12 cellular contexts compared by ENCODE assay signal in genomic region chr3:184491011-184491576, GRCh38.
A peak's percentile ranks its signal among the peaks of the same experiment; 100 is the strongest.
DNase-seq lines count a peak whose midpoint lies in the region; ATAC-seq and TF ChIP-seq lines count a peak whose summit lies in the region.
"Had no signal": no experiment of that assay in that cellular context is flagged by ENCODE, and none has a peak within 500 bp of the region (broad histone marks: within the 10 kb centered on the region; RNA-seq: fewer than 3 reads in every experiment).

No MANE protein-coding gene starts in this region.

- peak; percentile 57 for DNase-seq in NCI-H345 (lab: John Stamatoyannopoulos, UW)
- no peak for DNase-seq in NCI-H345 treated with DMSO at 0.1 percent for 48 hours (lab: John Stamatoyannopoulos, UW; ENCODE audit: unreplicated experiment)
- no peak for DNase-seq in SK-N-MC (ENCODE audit: low read depth, low spot score)
- no peak for DNase-seq in left colon
- DNase-seq in substantia nigra (lab: John Stamatoyannopoulos, UW), result no peak
- DNase-seq in hepatic stellate cell (ENCODE audit: low spot score), result no peak
- no peak for DNase-seq in breast epithelium (ENCODE audit: low spot score in 2 of 2)
- DNase-seq: activated naive CD4-positive, alpha-beta T cell treated with anti-CD3 and anti-CD28 coated beads for 36 hours; CD8-positive, alpha-beta memory T cell; NCI-H2081 treated with DMSO at 0.1 percent for 48 hours; right cardiac atrium had no signal

- H3K36me3 ChIP-seq in SK-N-MC (ENCODE audit: insufficient read depth, low read length), result no peaks in the 10 kb centered on the region
- H3K36me3 ChIP-seq in breast epithelium, result no peaks in the 10 kb centered on the region

- ATAC-seq in left colon, result peak; percentile 11
- peak; percentile 24 for ATAC-seq in stimulated activated memory B cell treated with anti-CD40 and anti-IgM and Interleukin-4, amounts not matched to agents 10 μg/mL and 1 μg/mL and 100 μg/mL, for 72 hours

- no peaks in the 10 kb centered on the region for H3K36me3 Mint-ChIP-seq in stimulated activated memory B cell treated with anti-CD40 and anti-IgM and Interleukin-4, amounts not matched to agents 10 μg/mL and 1 μg/mL and 100 μg/mL, for 72 hours
- H3K36me3 Mint-ChIP-seq: CD8-positive, alpha-beta memory T cell had no signal

- H3K9ac ChIP-seq in SK-N-MC (ENCODE audit: insufficient read length), result no peak overlapping the region

- H3K9me3 ChIP-seq in SK-N-MC (ENCODE audit: low read depth, low read length) (no peaks in the 10 kb centered on the region), breast epithelium (no peaks in the 10 kb centered on the region)

- H3K27ac Mint-ChIP-seq in stimulated activated memory B cell treated with anti-CD40 and anti-IgM and Interleukin-4, amounts not matched to agents 10 μg/mL and 1 μg/mL and 100 μg/mL, for 72 hours, result no peak overlapping the region
- H3K27ac Mint-ChIP-seq: activated naive CD4-positive, alpha-beta T cell treated with anti-CD3 and anti-CD28 coated beads for 36 hours; CD8-positive, alpha-beta memory T cell had no signal

- peaks cover 0 to 28% of the 10 kb centered on the region in 2 donors for H3K27me3 ChIP-seq in breast epithelium

- H3K9me3 Mint-ChIP-seq in stimulated activated memory B cell treated with anti-CD40 and anti-IgM and Interleukin-4, amounts not matched to agents 10 μg/mL and 1 μg/mL and 100 μg/mL, for 72 hours, result no peaks in the 10 kb centered on the region
- H3K9me3 Mint-ChIP-seq: activated naive CD4-positive, alpha-beta T cell treated with anti-CD3 and anti-CD28 coated beads for 36 hours; CD8-positive, alpha-beta memory T cell had no signal

- TF ChIP-seq POLR2A in breast epithelium (IDR thresholded peaks at IDR 0.05), result no peak

- peaks cover 7% of the 10 kb centered on the region for H3K4me1 Mint-ChIP-seq in stimulated activated memory B cell treated with anti-CD40 and anti-IgM and Interleukin-4, amounts not matched to agents 10 μg/mL and 1 μg/mL and 100 μg/mL, for 72 hours

- no peaks in the 10 kb centered on the region for H3K4me1 ChIP-seq in breast epithelium

- TF ChIP-seq CTCF in breast epithelium (IDR thresholded peaks at IDR 0.05), result no peak

- H3K27ac ChIP-seq in SK-N-MC (peak overlapping the region; percentile 68), substantia nigra (ENCODE audit: low read depth, low read length, poor library complexity, severe bottlenecking) (no peak overlapping the region), breast epithelium (no peak overlapping the region)

- H3K4me3 ChIP-seq in SK-N-MC (peak overlapping the region; percentile 37), breast epithelium (no peak overlapping the region)

- no peak overlapping the region for H3K4me3 Mint-ChIP-seq in stimulated activated memory B cell treated with anti-CD40 and anti-IgM and Interleukin-4, amounts not matched to agents 10 μg/mL and 1 μg/mL and 100 μg/mL, for 72 hours
- H3K4me3 Mint-ChIP-seq: activated naive CD4-positive, alpha-beta T cell treated with anti-CD3 and anti-CD28 coated beads for 36 hours; CD8-positive, alpha-beta memory T cell had no signal

- peaks cover 63% of the 10 kb centered on the region for H3K27me3 Mint-ChIP-seq in stimulated activated memory B cell treated with anti-CD40 and anti-IgM and Interleukin-4, amounts not matched to agents 10 μg/mL and 1 μg/mL and 100 μg/mL, for 72 hours

- intact Hi-C loops in left colon (cut with DNase I, micrococcal nuclease), result loop anchor here in 1 of 2 donors (10.0 kb wide), 1 partner anchor 76 kb away; no protein-coding TSS in a partner anchor
- intact Hi-C loops in breast epithelium (cut with DNase I; ENCODE audit: low total_unique reads), result loop anchor here (5.0 kb wide), 1 partner anchor 704 kb away; no protein-coding TSS in a partner anchor
